In the genomic region with DNA sequence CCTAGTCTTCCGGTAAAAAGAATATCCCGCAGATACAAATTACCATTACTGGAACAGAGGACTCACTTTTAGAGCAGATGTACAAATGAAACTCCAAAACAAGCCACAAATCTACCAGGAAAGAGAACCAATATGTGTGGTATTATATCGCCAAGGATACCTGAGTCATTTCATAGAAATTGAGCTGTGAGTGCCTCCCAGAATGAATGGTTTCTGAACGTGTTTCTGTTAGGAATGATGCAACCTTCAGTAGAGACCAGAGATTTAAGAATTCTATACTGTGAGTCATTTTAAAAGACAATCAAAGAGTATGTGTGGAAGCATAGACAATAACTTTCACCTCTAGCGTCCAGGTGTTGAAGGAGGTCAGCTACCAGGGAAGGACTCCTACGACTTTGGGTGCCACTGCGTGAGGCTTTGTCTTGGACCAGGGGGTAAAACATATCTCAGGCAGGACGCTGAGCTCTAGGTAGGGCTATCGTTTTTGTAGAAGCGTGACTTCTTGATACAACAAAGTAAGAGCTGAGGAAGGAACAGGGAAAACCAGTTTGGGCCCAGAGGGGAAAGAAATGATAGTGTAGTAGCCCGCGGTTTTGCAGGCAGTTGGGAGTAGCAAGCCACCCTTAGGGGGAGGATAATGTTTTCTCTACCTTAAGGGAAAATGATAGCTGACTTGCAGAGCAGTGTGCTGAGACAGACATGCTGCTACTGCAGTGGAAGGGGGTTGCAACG, we compare ENCODE assay signal across 13 cellular contexts.
DNase-seq lines count a peak whose midpoint lies in the region; ATAC-seq and TF ChIP-seq lines count a peak whose summit lies in the region.
"Had no signal": no experiment of that assay in that cellular context is flagged by ENCODE, and none has a peak within 500 bp of the region (broad histone marks: within the 10 kb centered on the region; RNA-seq: fewer than 3 reads in every experiment).

No MANE protein-coding gene starts in this region.

- H3K4me3 ChIP-seq in foreskin fibroblast (ENCODE audit: low read depth in 1 of 2, low read length in 2 of 2) (no peak overlapping the region), Karpas-422 (ENCODE audit: low read length) (no peak overlapping the region)
- H3K4me3 ChIP-seq: cardiac muscle cell, HAP-1 had no signal

- no peak overlapping the region for H3K9ac ChIP-seq in Karpas-422 (ENCODE audit: low read length)

- no peak for TF ChIP-seq CTCF in foreskin fibroblast (IDR thresholded peaks at IDR 0.05; ENCODE audit: low read depth, low read length)

- no peak overlapping the region for H3K27ac ChIP-seq in Karpas-422 (ENCODE audit: low read length)
- H3K27ac ChIP-seq: cardiac muscle cell had no signal

- no peak overlapping the region for H2AFZ ChIP-seq in Karpas-422 (ENCODE audit: low read length)

- H3K4me1 ChIP-seq in Karpas-422 (ENCODE audit: low read length): no peaks in the 10 kb centered on the region
- H3K4me1 ChIP-seq: HAP-1 had no signal

- ATAC-seq in HG02763 (IDR thresholded peaks at IDR 0.05; ENCODE audit: unreplicated experiment) (no peak), GM18498 (IDR thresholded peaks at IDR 0.05; ENCODE audit: unreplicated experiment) (no peak)

- no peaks in the 10 kb centered on the region for H3K9me3 ChIP-seq in Karpas-422 (ENCODE audit: low read length)
- H3K9me3 ChIP-seq: HAP-1 had no signal

- peak; percentile 6 for DNase-seq in stimulated activated CD4-positive, alpha-beta T cell treated with anti-CD3 and anti-CD28 coated beads, Interleukin-1b, Interleukin-23, amount 100 ng/mL, for 48 hours
- no peak for DNase-seq in stimulated activated CD4-positive, alpha-beta T cell treated with anti-CD3 and anti-CD28 coated beads, Interleukin-4, amount 100 ng/mL, for 1 hour
- DNase-seq in RPMI7951 (ENCODE audit: low read depth) (peak; percentile 85), foreskin fibroblast (peak; percentile 2 to 7), NCI-H2029 (lab: John Stamatoyannopoulos, UW) (no peak), Karpas-422 (no peak)
- DNase-seq: activated CD4-positive, CD25-positive, alpha-beta regulatory T cell treated with anti-CD3 and anti-CD28 coated beads, Interleukin-2, amount 50 U/mL, for 72 hours; hippocampal formation; KBM-7 had no signal

- H4K20me1 ChIP-seq in Karpas-422 (ENCODE audit: insufficient read depth, low read depth, low read length): no peaks in the 10 kb centered on the region

- H3K79me2 ChIP-seq in Karpas-422 (ENCODE audit: low read length): no peaks in the 10 kb centered on the region

- H3K27me3 ChIP-seq in Karpas-422 (ENCODE audit: low read length): no peaks in the 10 kb centered on the region
- H3K27me3 ChIP-seq: cardiac muscle cell had no signal

- H3K4me2 ChIP-seq in Karpas-422 (ENCODE audit: low read depth, low read length, poor library complexity, severe bottlenecking): no peak overlapping the region

- no peaks in the 10 kb centered on the region for H3K36me3 ChIP-seq in Karpas-422 (ENCODE audit: insufficient read depth, low read length)
- H3K36me3 ChIP-seq: cardiac muscle cell, HAP-1 had no signal

- no peaks in the 10 kb centered on the region for H3K9me2 ChIP-seq in Karpas-422 (replicated peaks; ENCODE audit: insufficient read depth, low read length)

Comparison
In these comparisons a context has a peak if more than half of its experiments do, and no peak if none do; other contexts are left out.
1. DNase-seq: peak in stimulated activated CD4-positive, alpha-beta T cell treated with anti-CD3 and anti-CD28 coated beads, Interleukin-1b, Interleukin-23, amount 100 ng/mL, for 48 hours (single experiment), RPMI7951 (single experiment) and foreskin fibroblast (2 of 2); none in stimulated activated CD4-positive, alpha-beta T cell treated with anti-CD3 and anti-CD28 coated beads, Interleukin-4, amount 100 ng/mL, for 1 hour (single experiment), NCI-H2029 (single experiment) and Karpas-422 (single experiment).